Comparison of ENCODE assay signal across 13 cellular contexts in genomic region chr16:85389679-85390470, GRCh38.
DNase-seq lines count a peak whose midpoint lies in the region; ATAC-seq and TF ChIP-seq lines count a peak whose summit lies in the region.
"Had no signal": no experiment of that assay in that cellular context is flagged by ENCODE, and none has a peak within 500 bp of the region (broad histone marks: within the 10 kb centered on the region; RNA-seq: fewer than 3 reads in every experiment).

No MANE protein-coding gene starts in this region.

- H3K4me2 ChIP-seq in DND-41 (ENCODE audit: insufficient read depth, low read length) = no peak overlapping the region

- H3K4me1 ChIP-seq in DND-41 (ENCODE audit: insufficient read depth, low read length) (no peaks in the 10 kb centered on the region), adipocyte (ENCODE audit: control insufficient read depth, insufficient read depth, low read length) (peaks cover 35% of the 10 kb centered on the region), right cardiac atrium (ENCODE audit: control insufficient read depth, insufficient read depth, low read length) (peaks cover 1% of the 10 kb centered on the region), prostate gland (replicated peaks) (peaks cover 5% of the 10 kb centered on the region)

- no peaks in the 10 kb centered on the region for H3K79me2 ChIP-seq in DND-41 (ENCODE audit: insufficient read depth, low read length)

- no peak overlapping the region for H2AFZ ChIP-seq in DND-41 (ENCODE audit: low read depth, low read length)

- H3K27me3 ChIP-seq in DND-41 (ENCODE audit: insufficient read depth, low read length, poor library complexity) = no peaks in the 10 kb centered on the region
- H3K27me3 ChIP-seq in adipocyte (replicated peaks; ENCODE audit: control insufficient read depth, insufficient read depth, low read length) = no peaks in the 10 kb centered on the region
- no peaks in the 10 kb centered on the region for H3K27me3 ChIP-seq in right cardiac atrium (ENCODE audit: control insufficient read depth, insufficient read depth)
- no peaks in the 10 kb centered on the region for H3K27me3 ChIP-seq in prostate gland (replicated peaks; ENCODE audit: insufficient read depth)

- WGBS in right cardiac atrium = 84% methylated on average over 19 of the region's 19 CpGs
- WGBS in prostate gland = 67% methylated on average over 19 of the region's 19 CpGs

- H3K4me1 Mint-ChIP-seq in activated T-cell treated with anti-CD3 and anti-CD28 coated beads, Interleukin-2, amount 50 U/mL, for 4 hours (ENCODE audit: low read depth) = no peaks in the 10 kb centered on the region
- H3K4me1 Mint-ChIP-seq: stimulated activated memory B cell treated with anti-CD40 and anti-IgM and Interleukin-4, amounts not matched to agents 10 μg/mL and 1 μg/mL and 100 μg/mL, for 72 hours had no signal

- intact Hi-C loops in right cardiac atrium (cut with DNase I) = loop anchor here in 3 of 4 donors (5.0 to 10.0 kb wide), 3 partner anchors 77 to 325 kb away; partner anchors contain the start of gene GSE1 (in 1 of the 3)
- intact Hi-C loops in prostate gland (cut with DNase I) = loop anchor here (5.0 to 10.0 kb wide), 2 partner anchors 68 to 225 kb away; partner anchors contain the start of gene GSE1

- ATAC-seq in DND-41 (ENCODE audit: insufficient read depth, low read depth) = no peak
- ATAC-seq in right cardiac atrium = no peak
- no peak for ATAC-seq in activated T-cell treated with anti-CD3 and anti-CD28 coated beads, Interleukin-2, amount 50 U/mL, for 4 hours
- ATAC-seq: stimulated activated memory B cell treated with anti-CD40 and anti-IgM and Interleukin-4, amounts not matched to agents 10 μg/mL and 1 μg/mL and 100 μg/mL, for 72 hours had no signal

- no peaks in the 10 kb centered on the region for H3K36me3 Mint-ChIP-seq in activated T-cell treated with anti-CD3 and anti-CD28 coated beads, Interleukin-2, amount 50 U/mL, for 4 hours (ENCODE audit: insufficient read depth)
- H3K36me3 Mint-ChIP-seq: stimulated activated memory B cell treated with anti-CD40 and anti-IgM and Interleukin-4, amounts not matched to agents 10 μg/mL and 1 μg/mL and 100 μg/mL, for 72 hours had no signal

- H3K4me3 ChIP-seq in DND-41 (ENCODE audit: low read depth in 1 of 2, low read length in 2 of 2) = no peak overlapping the region
- H3K4me3 ChIP-seq in adipocyte (ENCODE audit: low read length) = no peak overlapping the region
- no peak overlapping the region for H3K4me3 ChIP-seq in right cardiac atrium (ENCODE audit: low read length)
- H3K4me3 ChIP-seq in prostate gland = no peak overlapping the region
- H3K4me3 ChIP-seq: BLaER1 treated with 17β-estradiol and CSF1 and Interleukin-3, amounts not matched to agents 10 nM and 100 nM had no signal

- H3K27ac ChIP-seq in DND-41 (ENCODE audit: low read length) = no peak overlapping the region
- H3K27ac ChIP-seq in right cardiac atrium (ENCODE audit: low read length) = peak overlapping the region; percentile 36
- H3K27ac ChIP-seq in prostate gland = peak overlapping the region; percentile 48 to 61
- H3K27ac ChIP-seq: BLaER1 treated with 17β-estradiol and CSF1 and Interleukin-3, amounts not matched to agents 10 nM and 100 nM had no signal

- H3K27me3 Mint-ChIP-seq in activated T-cell treated with anti-CD3 and anti-CD28 coated beads, Interleukin-2, amount 50 U/mL, for 4 hours (ENCODE audit: low read depth) = peaks cover 4% of the 10 kb centered on the region

- TF ChIP-seq CTCF in DND-41 (IDR thresholded peaks at IDR 0.05; ENCODE audit: borderline replicate concordance, extremely low read depth, low read length, poor library complexity, severe bottlenecking) (no peak), prostate gland (IDR thresholded peaks at IDR 0.05) (no peak)

- H3K9me3 ChIP-seq in DND-41 (ENCODE audit: insufficient read depth, low read length, severe bottlenecking) = no peaks in the 10 kb centered on the region
- H3K9me3 ChIP-seq in adipocyte (ENCODE audit: control insufficient read depth, low read length) = no peaks in the 10 kb centered on the region
- no peaks in the 10 kb centered on the region for H3K9me3 ChIP-seq in right cardiac atrium (ENCODE audit: control insufficient read depth, low read length)
- H3K9me3 ChIP-seq in prostate gland = no peaks in the 10 kb centered on the region
- H3K9me3 ChIP-seq: BLaER1 treated with 17β-estradiol and CSF1 and Interleukin-3, amounts not matched to agents 10 nM and 100 nM had no signal

- no peak overlapping the region for H3K4me3 Mint-ChIP-seq in activated T-cell treated with anti-CD3 and anti-CD28 coated beads, Interleukin-2, amount 50 U/mL, for 4 hours
- H3K4me3 Mint-ChIP-seq: stimulated activated memory B cell treated with anti-CD40 and anti-IgM and Interleukin-4, amounts not matched to agents 10 μg/mL and 1 μg/mL and 100 μg/mL, for 72 hours; T-helper 1 cell treated with Interleukin-12 subunit alpha and Interleukin-12 subunit beta and Interleukin-4 antibody, amounts not matched to agents 30 μg/mL and 1 μg/mL, for 36 hours had no signal

- H4K20me1 ChIP-seq in DND-41 (ENCODE audit: insufficient read depth, low read length) = peaks cover 4% of the 10 kb centered on the region; the same call in 1 of the 2 replicates

- no peak for TF ChIP-seq POLR2A in prostate gland (IDR thresholded peaks at IDR 0.05)

- no peaks in the 10 kb centered on the region for H3K9me3 Mint-ChIP-seq in activated T-cell treated with anti-CD3 and anti-CD28 coated beads, Interleukin-2, amount 50 U/mL, for 4 hours
- H3K9me3 Mint-ChIP-seq: T-helper 1 cell treated with Interleukin-12 subunit alpha and Interleukin-12 subunit beta and Interleukin-4 antibody, amounts not matched to agents 30 μg/mL and 1 μg/mL, for 36 hours had no signal

- peak; percentile 3 for DNase-seq in DND-41
- no peak for DNase-seq in adipocyte (ENCODE audit: low read depth)
- DNase-seq in right cardiac atrium = peak in 2 of 3 donors; percentile 30 to 41
- DNase-seq in prostate gland (ENCODE audit: low spot score) = no peak
- DNase-seq in NCI-H2107 (lab: John Stamatoyannopoulos, UW) = no peak
- DNase-seq in activated T-cell treated with anti-CD3 and anti-CD28 coated beads, Interleukin-2, amount 50 U/mL, for 4 hours = no peak
- DNase-seq in putamen (ENCODE audit: low spot score) = no peak
- DNase-seq in hepatic stellate cell (ENCODE audit: low spot score) = no peak
- DNase-seq: activated CD4-positive, alpha-beta T cell treated with anti-CD3 and anti-CD28 coated beads, Interleukin-2, amount 50 U/mL, for 48 hours; dermis blood vessel endothelial cell had no signal

- H3K36me3 ChIP-seq in DND-41 (ENCODE audit: insufficient read depth, low read length) (no peaks in the 10 kb centered on the region), adipocyte (ENCODE audit: control insufficient read depth, insufficient read depth, low read length, severe bottlenecking) (no peaks in the 10 kb centered on the region), prostate gland (no peaks in the 10 kb centered on the region)
- H3K36me3 ChIP-seq: BLaER1 treated with 17β-estradiol and CSF1 and Interleukin-3, amounts not matched to agents 10 nM and 100 nM had no signal

- H3K9ac ChIP-seq in DND-41 (ENCODE audit: low read depth, low read length) = no peak overlapping the region
- peak overlapping the region; percentile 71 for H3K9ac ChIP-seq in adipocyte (ENCODE audit: low read length)
- H3K9ac ChIP-seq: BLaER1 treated with 17β-estradiol and CSF1 and Interleukin-3, amounts not matched to agents 10 nM and 100 nM had no signal

Comparison
In these comparisons a context has a peak if more than half of its experiments do, and no peak if none do; other contexts are left out.
1. DNase-seq: peak in DND-41 (single experiment) and right cardiac atrium (2 of 3); none in adipocyte (single experiment), prostate gland (single experiment), NCI-H2107 (single experiment), activated T-cell treated with anti-CD3 and anti-CD28 coated beads, Interleukin-2, amount 50 U/mL, for 4 hours (single experiment), putamen (single experiment) and hepatic stellate cell (single experiment).